ENCODE assay signal across 18 cellular contexts in the genomic region with DNA sequence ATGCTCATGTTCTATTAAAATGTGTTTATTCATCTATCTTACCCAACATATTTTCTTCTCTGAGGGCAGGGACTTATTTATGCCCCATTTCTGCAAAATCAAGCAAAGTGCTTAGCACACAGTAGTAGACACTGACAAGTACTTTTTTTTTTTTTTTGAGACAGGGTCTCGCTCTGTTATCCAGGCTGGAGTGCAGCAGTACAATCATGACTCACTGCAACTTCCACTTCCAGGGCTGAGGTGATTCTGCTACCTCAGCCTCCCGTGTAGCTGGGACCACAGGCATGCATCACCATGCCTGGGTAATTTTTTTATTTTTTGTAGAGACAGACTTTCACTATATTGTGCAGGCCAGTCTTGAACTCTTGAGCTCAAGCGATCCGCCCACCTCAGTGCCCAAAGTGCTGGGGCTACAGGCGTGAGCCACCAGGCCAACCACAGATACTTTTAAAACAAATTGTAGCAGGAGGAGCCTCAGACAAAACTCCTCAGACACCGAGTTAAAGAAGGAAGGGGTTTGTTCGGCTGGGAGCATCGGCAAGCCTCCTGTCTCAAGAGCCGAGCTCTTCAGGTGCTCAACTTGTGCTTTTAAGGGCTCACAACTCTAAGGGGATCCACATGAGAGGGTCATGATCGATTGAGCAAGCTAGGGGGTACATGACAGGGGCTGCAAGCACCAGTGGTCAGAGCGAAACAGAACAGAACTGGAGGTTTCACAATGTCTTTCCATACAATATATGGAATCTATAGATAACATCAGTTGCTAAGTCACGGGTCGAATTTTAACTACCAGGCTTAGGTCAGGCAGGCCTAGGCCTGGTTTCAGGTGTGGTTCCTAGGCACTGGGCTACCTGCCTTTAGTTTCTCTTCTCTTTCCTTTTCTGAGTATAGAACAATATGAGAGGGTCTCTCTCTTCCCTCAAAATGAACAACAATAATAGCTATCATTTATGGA. TPM values are rescaled to one million over a fixed set of nuclear protein-coding genes. Genes with fewer than 3 reads are reported as not detected.
DNase-seq lines count a peak whose midpoint lies in the region; ATAC-seq and TF ChIP-seq lines count a peak whose summit lies in the region.
"Had no signal": no experiment of that assay in that cellular context is flagged by ENCODE, and none has a peak within 500 bp of the region (broad histone marks: within the 10 kb centered on the region; RNA-seq: fewer than 3 reads in every experiment).

No MANE protein-coding gene starts in this region.

- no peak for DNase-seq in activated naive CD4-positive, alpha-beta T cell treated with anti-CD3 and anti-CD28 coated beads, Interleukin-2, amount 50 U/mL, for 72 hours (ENCODE audit: low spot score in 2 of 2)
- DNase-seq in activated naive CD4-positive, alpha-beta T cell treated with Interleukin-2 at 50 U/mL for 16 hours, result no peak
- DNase-seq in activated CD8-positive, alpha-beta T cell treated with anti-CD3 and anti-CD28 coated beads, Interleukin-2, amount 10 ng/mL, durations not matched to agents 7 days and 5 days, result no peak
- DNase-seq in epithelial cell of esophagus (ENCODE audit: low read depth), result peak; percentile 33
- no peak for DNase-seq in stimulated activated naive B cell treated with anti-CD40 and anti-IgM and Interleukin-4, amounts not matched to agents 10 μg/mL and 1 μg/mL and 100 μg/mL, for 72 hours
- DNase-seq in stimulated activated naive CD4-positive, alpha-beta T cell treated with Interleukin-2 at 50 U/mL for 16 hours (lab: John Stamatoyannopoulos, UW), result no peak
- no peak for DNase-seq in endothelial cell (ENCODE audit: low spot score)
- DNase-seq: activated CD4-positive, alpha-beta T cell treated with anti-CD3 and anti-CD28 coated beads for 1 hour; activated T-cell treated with anti-CD3 and anti-CD28 coated beads for 4 hours; CD4-positive, alpha-beta memory T cell; NCI-H1092 treated with DMSO at 0.1 percent for 48 hours; NK-92 treated with Interleukin-12 subunit alpha and Interleukin-12 subunit beta, amount 100 ng/mL, for 24 hours; ovary; stimulated activated CD4-positive, alpha-beta T cell treated with anti-CD3 and anti-CD28 coated beads, Interleukin-4, amount 100 ng/mL, for 4 hours had no signal

- H3K4me3 Mint-ChIP-seq in activated CD8-positive, alpha-beta T cell treated with anti-CD3 and anti-CD28 coated beads, Interleukin-2, amount 10 ng/mL, durations not matched to agents 7 days and 5 days, result no peak overlapping the region
- H3K4me3 Mint-ChIP-seq in stimulated activated naive B cell treated with anti-CD40 and anti-IgM and Interleukin-4, amounts not matched to agents 10 μg/mL and 1 μg/mL and 100 μg/mL, for 72 hours, result no peak overlapping the region
- no peak overlapping the region for H3K4me3 Mint-ChIP-seq in endothelial cell (ENCODE audit: unreplicated experiment)
- H3K4me3 Mint-ChIP-seq: activated naive CD8-positive, alpha-beta T cell; CD4-positive, alpha-beta memory T cell; T-helper 1 cell treated with Interleukin-12 subunit alpha and Interleukin-12 subunit beta and Interleukin-4 antibody, amounts not matched to agents 30 μg/mL and 1 μg/mL, for 36 hours had no signal

- CTCF ChIA-PET in activated CD8-positive, alpha-beta T cell treated with anti-CD3 and anti-CD28 coated beads, Interleukin-2, amount 10 ng/mL, durations not matched to agents 7 days and 5 days (lab: Charles Lee), result interaction anchor here (0.7 to 1.7 kb wide), 4 partner anchors 15 to 28 kb away, joined by 3 to 8 read pairs (median 4); a partner anchor contains a TSS

- H3K27me3 Mint-ChIP-seq in activated CD8-positive, alpha-beta T cell treated with anti-CD3 and anti-CD28 coated beads, Interleukin-2, amount 10 ng/mL, durations not matched to agents 7 days and 5 days (ENCODE audit: low read depth), result no peaks in the 10 kb centered on the region
- peaks cover 0 to 3% of the 10 kb centered on the region in 2 donors for H3K27me3 Mint-ChIP-seq in stimulated activated naive B cell treated with anti-CD40 and anti-IgM and Interleukin-4, amounts not matched to agents 10 μg/mL and 1 μg/mL and 100 μg/mL, for 72 hours
- peaks cover 5% of the 10 kb centered on the region for H3K27me3 Mint-ChIP-seq in endothelial cell (ENCODE audit: unreplicated experiment)
- H3K27me3 Mint-ChIP-seq: activated naive CD8-positive, alpha-beta T cell; CD4-positive, alpha-beta memory T cell had no signal

- no peaks in the 10 kb centered on the region for H3K9me3 Mint-ChIP-seq in activated naive CD4-positive, alpha-beta T cell treated with anti-CD3 and anti-CD28 coated beads, Interleukin-2, amount 50 U/mL, for 72 hours
- no peaks in the 10 kb centered on the region for H3K9me3 Mint-ChIP-seq in activated CD8-positive, alpha-beta T cell treated with anti-CD3 and anti-CD28 coated beads, Interleukin-2, amount 10 ng/mL, durations not matched to agents 7 days and 5 days (ENCODE audit: insufficient read depth)
- no peaks in the 10 kb centered on the region for H3K9me3 Mint-ChIP-seq in stimulated activated naive B cell treated with anti-CD40 and anti-IgM and Interleukin-4, amounts not matched to agents 10 μg/mL and 1 μg/mL and 100 μg/mL, for 72 hours
- H3K9me3 Mint-ChIP-seq in endothelial cell (ENCODE audit: unreplicated experiment), result no peaks in the 10 kb centered on the region
- H3K9me3 Mint-ChIP-seq: T-helper 1 cell treated with Interleukin-12 subunit alpha and Interleukin-12 subunit beta and Interleukin-4 antibody, amounts not matched to agents 30 μg/mL and 1 μg/mL, for 36 hours had no signal

- POLR2A ChIA-PET in activated CD8-positive, alpha-beta T cell treated with anti-CD3 and anti-CD28 coated beads, Interleukin-2, amount 10 ng/mL, durations not matched to agents 7 days and 5 days (lab: Charles Lee), result interaction anchor here (0.6 to 3.2 kb wide), 2 partner anchors 16 to 416 kb away, joined by 3 to 20 read pairs; no protein-coding TSS in a partner anchor

- ATAC-seq in activated naive CD4-positive, alpha-beta T cell treated with anti-CD3 and anti-CD28 coated beads, Interleukin-2, amount 50 U/mL, for 72 hours, result peak; percentile 49 to 61
- peak; percentile 25 for ATAC-seq in activated CD8-positive, alpha-beta T cell treated with anti-CD3 and anti-CD28 coated beads, Interleukin-2, amount 10 ng/mL, durations not matched to agents 7 days and 5 days
- peak; percentile 12 to 18 for ATAC-seq in stimulated activated naive B cell treated with anti-CD40 and anti-IgM and Interleukin-4, amounts not matched to agents 10 μg/mL and 1 μg/mL and 100 μg/mL, for 72 hours (replicated peaks)
- ATAC-seq in GM21825 (IDR thresholded peaks at IDR 0.05; ENCODE audit: unreplicated experiment), result no peak

- H3K27ac Mint-ChIP-seq in activated naive CD4-positive, alpha-beta T cell treated with anti-CD3 and anti-CD28 coated beads, Interleukin-2, amount 50 U/mL, for 72 hours, result peak overlapping the region in 1 of 2 donors; percentile 23
- no peak overlapping the region for H3K27ac Mint-ChIP-seq in activated CD8-positive, alpha-beta T cell treated with anti-CD3 and anti-CD28 coated beads, Interleukin-2, amount 10 ng/mL, durations not matched to agents 7 days and 5 days
- H3K27ac Mint-ChIP-seq in stimulated activated naive B cell treated with anti-CD40 and anti-IgM and Interleukin-4, amounts not matched to agents 10 μg/mL and 1 μg/mL and 100 μg/mL, for 72 hours, result no peak overlapping the region
- no peak overlapping the region for H3K27ac Mint-ChIP-seq in endothelial cell (ENCODE audit: unreplicated experiment)
- H3K27ac Mint-ChIP-seq: activated naive CD8-positive, alpha-beta T cell; T-helper 1 cell treated with Interleukin-12 subunit alpha and Interleukin-12 subunit beta and Interleukin-4 antibody, amounts not matched to agents 30 μg/mL and 1 μg/mL, for 36 hours had no signal

- H3K4me3 ChIP-seq in epithelial cell of esophagus (ENCODE audit: low read length), result no peak overlapping the region
- H3K4me3 ChIP-seq: HAP-1, ovary had no signal

- H3K36me3 Mint-ChIP-seq in activated naive CD4-positive, alpha-beta T cell treated with anti-CD3 and anti-CD28 coated beads, Interleukin-2, amount 50 U/mL, for 72 hours, result peaks cover 0 to 7% of the 10 kb centered on the region in 2 donors
- H3K36me3 Mint-ChIP-seq in activated CD8-positive, alpha-beta T cell treated with anti-CD3 and anti-CD28 coated beads, Interleukin-2, amount 10 ng/mL, durations not matched to agents 7 days and 5 days (ENCODE audit: low read depth), result peaks cover 3% of the 10 kb centered on the region
- peaks cover 2 to 12% of the 10 kb centered on the region in 2 donors for H3K36me3 Mint-ChIP-seq in stimulated activated naive B cell treated with anti-CD40 and anti-IgM and Interleukin-4, amounts not matched to agents 10 μg/mL and 1 μg/mL and 100 μg/mL, for 72 hours
- H3K36me3 Mint-ChIP-seq in endothelial cell (ENCODE audit: low read depth, unreplicated experiment), result peaks cover 8% of the 10 kb centered on the region
- H3K36me3 Mint-ChIP-seq: activated naive CD8-positive, alpha-beta T cell; CD4-positive, alpha-beta memory T cell had no signal

- TF ChIP-seq CTCF in epithelial cell of esophagus (IDR thresholded peaks at IDR 0.05; ENCODE audit: insufficient read depth, low read depth, low read length, missing control alignments), result no peak
- no peak for TF ChIP-seq CTCF in endothelial cell (IDR thresholded peaks at IDR 0.05; ENCODE audit: unreplicated experiment)

- H3K4me1 Mint-ChIP-seq in activated CD8-positive, alpha-beta T cell treated with anti-CD3 and anti-CD28 coated beads, Interleukin-2, amount 10 ng/mL, durations not matched to agents 7 days and 5 days (ENCODE audit: low read depth), result peaks cover 18% of the 10 kb centered on the region
- H3K4me1 Mint-ChIP-seq in stimulated activated naive B cell treated with anti-CD40 and anti-IgM and Interleukin-4, amounts not matched to agents 10 μg/mL and 1 μg/mL and 100 μg/mL, for 72 hours, result peaks cover 1 to 2% of the 10 kb centered on the region in 2 donors
- H3K4me1 Mint-ChIP-seq in endothelial cell (ENCODE audit: unreplicated experiment), result peaks cover 17% of the 10 kb centered on the region

RNA-seq across cellular contexts. Expression of a gene that starts 5.7 kb away (rescaled TPM):
- 10 to 100 TPM; 24.0 to 54.9 TPM for total RNA-seq in activated naive CD4-positive, alpha-beta T cell treated with anti-CD3 and anti-CD28 coated beads, Interleukin-2, amount 50 U/mL, for 72 hours
- 10 to 100 TPM; 20.8 to 21.2 TPM for total RNA-seq in activated CD8-positive, alpha-beta T cell treated with anti-CD3 and anti-CD28 coated beads, Interleukin-2, amount 10 ng/mL, durations not matched to agents 7 days and 5 days
- 22.3 TPM for total RNA-seq in endothelial cell (ENCODE audit: unreplicated experiment)

RNA-seq across cellular contexts. Expression of a gene that starts 9.0 kb away (rescaled TPM):
- total RNA-seq in activated naive CD4-positive, alpha-beta T cell treated with anti-CD3 and anti-CD28 coated beads, Interleukin-2, amount 50 U/mL, for 72 hours, result 10 to 100 TPM; 15.4 to 49.0 TPM
- total RNA-seq in activated CD8-positive, alpha-beta T cell treated with anti-CD3 and anti-CD28 coated beads, Interleukin-2, amount 10 ng/mL, durations not matched to agents 7 days and 5 days, result 10 to 100 TPM; 24.5 to 24.6 TPM
- 33.7 TPM for total RNA-seq in endothelial cell (ENCODE audit: unreplicated experiment)

RNA-seq across cellular contexts. Expression of a gene that starts 29.1 kb away (rescaled TPM):
- 10 to 100 TPM in 1 of 2 donors, 1 to 10 TPM in 1; 5.7 to 15.0 TPM for total RNA-seq in activated naive CD4-positive, alpha-beta T cell treated with anti-CD3 and anti-CD28 coated beads, Interleukin-2, amount 50 U/mL, for 72 hours
- 1 to 10 TPM; 1.9 to 2.8 TPM for total RNA-seq in activated CD8-positive, alpha-beta T cell treated with anti-CD3 and anti-CD28 coated beads, Interleukin-2, amount 10 ng/mL, durations not matched to agents 7 days and 5 days
- total RNA-seq in endothelial cell (ENCODE audit: unreplicated experiment), result 0.26 TPM

RNA-seq across cellular contexts. Expression of a gene that starts 42.9 kb away (rescaled TPM):
- 10 to 100 TPM in 1 of 2 donors, 1 to 10 TPM in 1; 7.9 to 11.5 TPM for total RNA-seq in activated naive CD4-positive, alpha-beta T cell treated with anti-CD3 and anti-CD28 coated beads, Interleukin-2, amount 50 U/mL, for 72 hours
- 10 to 100 TPM; 13.1 to 14.8 TPM for total RNA-seq in activated CD8-positive, alpha-beta T cell treated with anti-CD3 and anti-CD28 coated beads, Interleukin-2, amount 10 ng/mL, durations not matched to agents 7 days and 5 days
- 19.4 TPM for total RNA-seq in endothelial cell (ENCODE audit: unreplicated experiment)
